Comparison of ENCODE assay signal across 8 cellular contexts in genomic region chr12:110677206-110677911, GRCh38. TPM values are rescaled to one million over a fixed set of nuclear protein-coding genes. Genes with fewer than 3 reads are reported as not detected.
DNase-seq lines count a peak whose midpoint lies in the region; ATAC-seq and TF ChIP-seq lines count a peak whose summit lies in the region.

No MANE protein-coding gene starts in this region.

- H3K27me3 Mint-ChIP-seq in dendritic cell treated with granulocyte-macrophage colony-stimulating factor and Interleukin-4, amounts not matched to agents 40 ng/mL and 50 ng/mL, for 4 days = no peaks in the 10 kb centered on the region

- peak; percentile 70 for DNase-seq in GM10266 (ENCODE audit: extremely low spot score)
- no peak for DNase-seq in NCI-H1105 treated with DMSO at 0.1 percent for 48 hours (lab: John Stamatoyannopoulos, UW)
- DNase-seq in DMS79 (lab: John Stamatoyannopoulos, UW) = no peak
- DNase-seq in occipital lobe (lab: John Stamatoyannopoulos, UW) = no peak
- no peak for DNase-seq in NCI-H146 (lab: John Stamatoyannopoulos, UW)

- intact Hi-C loops in dendritic cell treated with granulocyte-macrophage colony-stimulating factor and Interleukin-4, amounts not matched to agents 40 ng/mL and 50 ng/mL, for 4 days (cut with micrococcal nuclease) = no loop called here

- no peaks in the 10 kb centered on the region for H3K9me3 Mint-ChIP-seq in dendritic cell treated with granulocyte-macrophage colony-stimulating factor and Interleukin-4, amounts not matched to agents 40 ng/mL and 50 ng/mL, for 4 days

- H3K4me3 Mint-ChIP-seq in dendritic cell treated with granulocyte-macrophage colony-stimulating factor and Interleukin-4, amounts not matched to agents 40 ng/mL and 50 ng/mL, for 4 days = peak overlapping the region; percentile 54

- peak; percentile 84 for ATAC-seq in GM21423 (IDR thresholded peaks at IDR 0.05; ENCODE audit: unreplicated experiment)
- peak; percentile 33 for ATAC-seq in HG03575 (IDR thresholded peaks at IDR 0.05; ENCODE audit: extremely low read depth, insufficient number of reproducible peaks, low FRiP score, unreplicated experiment)

- TF ChIP-seq CTCF in GM10266 (IDR thresholded peaks at IDR 0.05; ENCODE audit: control insufficient read depth, insufficient read depth, low read depth, missing control alignments) = no peak

- H3K27ac Mint-ChIP-seq in dendritic cell treated with granulocyte-macrophage colony-stimulating factor and Interleukin-4, amounts not matched to agents 40 ng/mL and 50 ng/mL, for 4 days = peak overlapping the region; percentile 80

- peaks cover 51% of the 10 kb centered on the region for H3K36me3 Mint-ChIP-seq in dendritic cell treated with granulocyte-macrophage colony-stimulating factor and Interleukin-4, amounts not matched to agents 40 ng/mL and 50 ng/mL, for 4 days (ENCODE audit: low read depth)

- H3K4me1 Mint-ChIP-seq in dendritic cell treated with granulocyte-macrophage colony-stimulating factor and Interleukin-4, amounts not matched to agents 40 ng/mL and 50 ng/mL, for 4 days (ENCODE audit: low read depth) = peaks cover 66% of the 10 kb centered on the region

RNA-seq across cellular contexts. Expression of gene HVCN1, which starts 11.6 kb away (rescaled TPM):
- total RNA-seq in occipital lobe = 8.3 TPM
